ENCODE assay signal across 1 cellular context in the genomic region with DNA sequence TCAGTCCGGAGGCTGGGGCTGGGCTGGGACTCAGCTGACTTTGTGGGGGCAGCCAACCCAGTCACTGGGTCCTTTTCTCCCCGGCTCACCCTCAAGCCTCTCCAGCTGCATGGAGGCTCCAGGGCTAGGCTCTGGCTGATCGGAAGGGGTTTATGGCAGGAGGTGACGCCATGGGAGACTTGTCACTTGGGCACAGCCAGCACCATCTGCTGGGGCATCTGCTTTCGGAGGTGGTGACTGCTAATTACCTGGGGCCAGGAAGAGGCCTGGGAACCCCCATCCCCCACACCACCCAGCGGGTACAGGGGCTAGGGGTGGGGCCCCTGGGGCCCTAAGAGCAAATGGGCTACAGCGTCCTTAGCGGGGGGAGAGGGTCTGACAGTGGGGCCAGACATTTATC.
TF ChIP-seq lines count a peak whose summit lies in the region.

No MANE protein-coding gene starts in this region.

TF ChIP-seq in SK-N-SH, 30 proteins besides CTCF, POLR2A, EP300 and RAD21 (continued from another document):
- TF ChIP-seq, protein P1, sequence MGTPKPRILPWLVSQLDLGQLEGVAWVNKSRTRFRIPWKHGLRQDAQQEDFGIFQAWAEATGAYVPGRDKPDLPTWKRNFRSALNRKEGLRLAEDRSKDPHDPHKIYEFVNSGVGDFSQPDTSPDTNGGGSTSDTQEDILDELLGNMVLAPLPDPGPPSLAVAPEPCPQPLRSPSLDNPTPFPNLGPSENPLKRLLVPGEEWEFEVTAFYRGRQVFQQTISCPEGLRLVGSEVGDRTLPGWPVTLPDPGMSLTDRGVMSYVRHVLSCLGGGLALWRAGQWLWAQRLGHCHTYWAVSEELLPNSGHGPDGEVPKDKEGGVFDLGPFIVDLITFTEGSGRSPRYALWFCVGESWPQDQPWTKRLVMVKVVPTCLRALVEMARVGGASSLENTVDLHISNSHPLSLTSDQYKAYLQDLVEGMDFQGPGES (IDR thresholded peaks at IDR 0.05; ENCODE audit: low read depth, low read length), result no peak
- TF ChIP-seq, protein P2, sequence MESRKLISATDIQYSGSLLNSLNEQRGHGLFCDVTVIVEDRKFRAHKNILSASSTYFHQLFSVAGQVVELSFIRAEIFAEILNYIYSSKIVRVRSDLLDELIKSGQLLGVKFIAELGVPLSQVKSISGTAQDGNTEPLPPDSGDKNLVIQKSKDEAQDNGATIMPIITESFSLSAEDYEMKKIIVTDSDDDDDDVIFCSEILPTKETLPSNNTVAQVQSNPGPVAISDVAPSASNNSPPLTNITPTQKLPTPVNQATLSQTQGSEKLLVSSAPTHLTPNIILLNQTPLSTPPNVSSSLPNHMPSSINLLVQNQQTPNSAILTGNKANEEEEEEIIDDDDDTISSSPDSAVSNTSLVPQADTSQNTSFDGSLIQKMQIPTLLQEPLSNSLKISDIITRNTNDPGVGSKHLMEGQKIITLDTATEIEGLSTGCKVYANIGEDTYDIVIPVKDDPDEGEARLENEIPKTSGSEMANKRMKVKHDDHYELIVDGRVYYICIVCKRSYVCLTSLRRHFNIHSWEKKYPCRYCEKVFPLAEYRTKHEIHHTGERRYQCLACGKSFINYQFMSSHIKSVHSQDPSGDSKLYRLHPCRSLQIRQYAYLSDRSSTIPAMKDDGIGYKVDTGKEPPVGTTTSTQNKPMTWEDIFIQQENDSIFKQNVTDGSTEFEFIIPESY (IDR thresholded peaks at IDR 0.05; ENCODE audit: borderline replicate concordance, low read depth), result no peak
- no peak for TF ChIP-seq EZH2phosphoT487 (IDR thresholded peaks at IDR 0.05; ENCODE audit: borderline replicate concordance, low read depth)
- no peak for TF ChIP-seq FOXM1 (IDR thresholded peaks at IDR 0.05; ENCODE audit: low read depth)
- no peak for TF ChIP-seq GABPA (IDR thresholded peaks at IDR 0.05; ENCODE audit: low read depth)
- TF ChIP-seq TEAD4 (IDR thresholded peaks at IDR 0.05; ENCODE audit: borderline replicate concordance, insufficient read depth), result no peak
- TF ChIP-seq CHD2 (IDR thresholded peaks at IDR 0.05; ENCODE audit: low read length, partially characterized antibody), result no peak
- TF ChIP-seq RCOR1 (IDR thresholded peaks at IDR 0.05; ENCODE audit: low read length), result no peak
- no peak for TF ChIP-seq FOXJ3 (CRISPR knock-in tag; IDR thresholded peaks at IDR 0.05)
- no peak for TF ChIP-seq MEF2A (IDR thresholded peaks at IDR 0.05; ENCODE audit: borderline replicate concordance, low read depth)
- TF ChIP-seq, protein P3, sequence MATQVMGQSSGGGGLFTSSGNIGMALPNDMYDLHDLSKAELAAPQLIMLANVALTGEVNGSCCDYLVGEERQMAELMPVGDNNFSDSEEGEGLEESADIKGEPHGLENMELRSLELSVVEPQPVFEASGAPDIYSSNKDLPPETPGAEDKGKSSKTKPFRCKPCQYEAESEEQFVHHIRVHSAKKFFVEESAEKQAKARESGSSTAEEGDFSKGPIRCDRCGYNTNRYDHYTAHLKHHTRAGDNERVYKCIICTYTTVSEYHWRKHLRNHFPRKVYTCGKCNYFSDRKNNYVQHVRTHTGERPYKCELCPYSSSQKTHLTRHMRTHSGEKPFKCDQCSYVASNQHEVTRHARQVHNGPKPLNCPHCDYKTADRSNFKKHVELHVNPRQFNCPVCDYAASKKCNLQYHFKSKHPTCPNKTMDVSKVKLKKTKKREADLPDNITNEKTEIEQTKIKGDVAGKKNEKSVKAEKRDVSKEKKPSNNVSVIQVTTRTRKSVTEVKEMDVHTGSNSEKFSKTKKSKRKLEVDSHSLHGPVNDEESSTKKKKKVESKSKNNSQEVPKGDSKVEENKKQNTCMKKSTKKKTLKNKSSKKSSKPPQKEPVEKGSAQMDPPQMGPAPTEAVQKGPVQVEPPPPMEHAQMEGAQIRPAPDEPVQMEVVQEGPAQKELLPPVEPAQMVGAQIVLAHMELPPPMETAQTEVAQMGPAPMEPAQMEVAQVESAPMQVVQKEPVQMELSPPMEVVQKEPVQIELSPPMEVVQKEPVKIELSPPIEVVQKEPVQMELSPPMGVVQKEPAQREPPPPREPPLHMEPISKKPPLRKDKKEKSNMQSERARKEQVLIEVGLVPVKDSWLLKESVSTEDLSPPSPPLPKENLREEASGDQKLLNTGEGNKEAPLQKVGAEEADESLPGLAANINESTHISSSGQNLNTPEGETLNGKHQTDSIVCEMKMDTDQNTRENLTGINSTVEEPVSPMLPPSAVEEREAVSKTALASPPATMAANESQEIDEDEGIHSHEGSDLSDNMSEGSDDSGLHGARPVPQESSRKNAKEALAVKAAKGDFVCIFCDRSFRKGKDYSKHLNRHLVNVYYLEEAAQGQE (IDR thresholded peaks at IDR 0.05; ENCODE audit: low read depth, low read length), result no peak
- no peak for TF ChIP-seq MXI1 (IDR thresholded peaks at IDR 0.05; ENCODE audit: low read depth, low read length)
- no peak for TF ChIP-seq JUND (IDR thresholded peaks at IDR 0.05)
- no peak for TF ChIP-seq GATA2 (CRISPR knock-in tag; IDR thresholded peaks at IDR 0.05)
- TF ChIP-seq NFIC (IDR thresholded peaks at IDR 0.05; ENCODE audit: borderline replicate concordance), result no peak
